8 cellular contexts compared by ENCODE assay signal in the genomic region with DNA sequence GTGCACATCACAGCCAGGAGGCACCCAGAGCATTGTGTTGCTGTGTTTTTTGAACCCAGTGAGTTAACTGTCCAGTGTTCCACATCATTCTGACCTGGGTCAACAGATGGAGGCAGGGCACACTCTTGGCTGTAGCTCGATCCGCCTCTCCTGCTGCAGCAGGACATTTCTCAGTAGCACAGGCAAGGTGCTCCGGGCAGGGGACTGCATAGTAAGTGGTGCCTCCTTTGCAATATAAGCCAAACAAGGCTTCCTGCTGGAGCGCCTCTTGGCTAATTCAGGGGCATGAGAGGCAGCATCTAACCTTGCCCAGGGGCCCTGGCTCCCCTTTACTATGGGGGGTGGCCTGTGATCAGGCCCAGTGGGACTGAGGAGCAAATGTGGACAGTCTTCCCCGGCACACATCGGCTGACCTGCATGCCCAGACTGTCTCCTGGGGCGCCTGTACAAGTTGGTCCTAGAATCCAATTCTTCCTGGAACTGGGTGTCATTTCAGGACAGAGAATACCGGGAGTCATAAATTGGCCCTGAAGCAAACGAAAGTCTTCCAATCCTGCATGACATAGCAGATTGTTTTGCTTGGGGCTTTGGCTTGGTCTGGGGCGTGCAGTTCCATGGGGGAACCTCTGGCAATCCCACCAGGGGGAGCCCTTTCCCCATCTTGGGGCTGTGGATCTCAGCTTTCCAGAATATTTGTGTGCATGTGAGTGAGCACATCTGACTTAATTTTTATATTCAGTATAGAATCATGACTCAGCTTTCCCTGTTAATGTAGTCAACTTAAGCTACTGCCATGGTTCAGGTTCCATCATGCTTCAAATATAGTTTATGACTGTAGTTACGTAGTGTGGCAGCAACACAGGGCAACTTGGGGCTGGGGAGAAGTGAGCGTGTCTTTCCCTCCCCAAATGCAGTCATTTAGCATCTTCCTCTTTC. TPM values are rescaled to one million over a fixed set of nuclear protein-coding genes. Genes with fewer than 3 reads are reported as not detected.
A peak's percentile ranks its signal among the peaks of the same experiment; 100 is the strongest.
DNase-seq lines count a peak whose midpoint lies in the region; ATAC-seq and TF ChIP-seq lines count a peak whose summit lies in the region.

No MANE protein-coding gene starts in this region.

- peak; percentile 57 for DNase-seq in DMS79 treated with DMSO at 0.1 percent for 48 hours (lab: John Stamatoyannopoulos, UW)
- DNase-seq in M059J (ENCODE audit: low read depth) = peak; percentile 94
- peak; percentile 81 for DNase-seq in activated naive CD8-positive, alpha-beta T cell treated with anti-CD3 and anti-CD28 coated beads, Interleukin-2, amount 10 ng/mL, durations not matched to agents 7 days and 5 days
- DNase-seq in head of caudate nucleus = peak; percentile 80 to 97 (median 91)
- DNase-seq in osteocyte (ENCODE audit: extremely low spot score, unreplicated experiment) = peak; percentile 97

- ATAC-seq in activated naive CD8-positive, alpha-beta T cell treated with anti-CD3 and anti-CD28 coated beads, Interleukin-2, amount 10 ng/mL, durations not matched to agents 7 days and 5 days (ENCODE audit: low read depth) = peak; percentile 76
- ATAC-seq in GM18873 (IDR thresholded peaks at IDR 0.05; ENCODE audit: low FRiP score, unreplicated experiment) = no peak

- H3K9me3 ChIP-seq in SU-DHL-6 (ENCODE audit: insufficient read depth, low read length) = no peaks in the 10 kb centered on the region

- H3K27me3 ChIP-seq in SU-DHL-6 (ENCODE audit: low read length) = no peaks in the 10 kb centered on the region

- no peaks in the 10 kb centered on the region for H3K27me3 Mint-ChIP-seq in activated naive CD8-positive, alpha-beta T cell treated with anti-CD3 and anti-CD28 coated beads, Interleukin-2, amount 10 ng/mL, durations not matched to agents 7 days and 5 days
- H3K27me3 Mint-ChIP-seq in osteocyte (ENCODE audit: unreplicated experiment) = no peaks in the 10 kb centered on the region

- H3K4me3 Mint-ChIP-seq in activated naive CD8-positive, alpha-beta T cell treated with anti-CD3 and anti-CD28 coated beads, Interleukin-2, amount 10 ng/mL, durations not matched to agents 7 days and 5 days = peak overlapping the region; percentile 87
- H3K4me3 Mint-ChIP-seq in osteocyte (ENCODE audit: unreplicated experiment) = no peak overlapping the region

- H3K4me3 ChIP-seq in SU-DHL-6 (ENCODE audit: insufficient read depth, low read length, poor library complexity, severe bottlenecking) = no peak overlapping the region

- no peaks in the 10 kb centered on the region for H3F3A ChIP-seq in SU-DHL-6 (ENCODE audit: insufficient read depth)

- H3K27ac ChIP-seq in SU-DHL-6 (ENCODE audit: low read depth, low read length) (no peak overlapping the region), temporal lobe (ENCODE audit: low read depth, low read length) (peak overlapping the region; percentile 70)

- no peaks in the 10 kb centered on the region for H3K9me3 Mint-ChIP-seq in activated naive CD8-positive, alpha-beta T cell treated with anti-CD3 and anti-CD28 coated beads, Interleukin-2, amount 10 ng/mL, durations not matched to agents 7 days and 5 days
- no peaks in the 10 kb centered on the region for H3K9me3 Mint-ChIP-seq in osteocyte (ENCODE audit: unreplicated experiment)

- H3K36me3 Mint-ChIP-seq in activated naive CD8-positive, alpha-beta T cell treated with anti-CD3 and anti-CD28 coated beads, Interleukin-2, amount 10 ng/mL, durations not matched to agents 7 days and 5 days = peaks cover 21% of the 10 kb centered on the region
- no peaks in the 10 kb centered on the region for H3K36me3 Mint-ChIP-seq in osteocyte (ENCODE audit: unreplicated experiment)

- H3K9ac ChIP-seq in SU-DHL-6 (ENCODE audit: low read length) = no peak overlapping the region

- H3K4me2 ChIP-seq in SU-DHL-6 (ENCODE audit: low read depth, low read length, poor library complexity, severe bottlenecking) = no peak overlapping the region

- H3K4me1 Mint-ChIP-seq in activated naive CD8-positive, alpha-beta T cell treated with anti-CD3 and anti-CD28 coated beads, Interleukin-2, amount 10 ng/mL, durations not matched to agents 7 days and 5 days = peaks cover 53% of the 10 kb centered on the region
- peaks cover 48% of the 10 kb centered on the region for H3K4me1 Mint-ChIP-seq in osteocyte (ENCODE audit: unreplicated experiment)

- H3K27ac Mint-ChIP-seq in activated naive CD8-positive, alpha-beta T cell treated with anti-CD3 and anti-CD28 coated beads, Interleukin-2, amount 10 ng/mL, durations not matched to agents 7 days and 5 days = peak overlapping the region; percentile 72
- peak overlapping the region; percentile 91 for H3K27ac Mint-ChIP-seq in osteocyte (ENCODE audit: unreplicated experiment)

- no peaks in the 10 kb centered on the region for H3K79me2 ChIP-seq in SU-DHL-6 (ENCODE audit: insufficient read depth, low read length)

- intact Hi-C loops in head of caudate nucleus (cut with DNase I) = loop anchor here (2.0 to 5.0 kb wide), 3 partner anchors 49 to 254 kb away; no protein-coding TSS in a partner anchor

- POLR2A ChIA-PET in activated naive CD8-positive, alpha-beta T cell treated with anti-CD3 and anti-CD28 coated beads, Interleukin-2, amount 10 ng/mL, durations not matched to agents 7 days and 5 days (lab: Charles Lee) = interaction anchor here (0.6 to 4.3 kb wide), 10 partner anchors 8 to 102 kb away, joined by 3 to 20 read pairs (median 4); partner anchors contain the start of genes DDR1, GTF2H4, IER3 and VARS2

- no peak overlapping the region for H2AFZ ChIP-seq in SU-DHL-6 (ENCODE audit: low read depth, low read length, severe bottlenecking)

- TF ChIP-seq CTCF in SU-DHL-6 (IDR thresholded peaks at IDR 0.05; ENCODE audit: insufficient read depth, low read length, poor library complexity, severe bottlenecking) = peak; percentile 92
- TF ChIP-seq CTCF in osteocyte (IDR thresholded peaks at IDR 0.05) = peak; percentile 97

- no peaks in the 10 kb centered on the region for H3K36me3 ChIP-seq in SU-DHL-6 (ENCODE audit: low read length)

- no peaks in the 10 kb centered on the region for H4K20me1 ChIP-seq in SU-DHL-6 (ENCODE audit: low read depth, low read length)

- no peaks in the 10 kb centered on the region for H3K9me2 ChIP-seq in SU-DHL-6 (replicated peaks; ENCODE audit: insufficient read depth, low read length)

RNA-seq across cellular contexts. Expression of gene DDR1, which starts 56.0 kb away (rescaled TPM):
- total RNA-seq in M059J (2014; rRNA removed; shearing (Covaris generic)) = 33.9 and 73.5 TPM in 2 replicates
- total RNA-seq in activated naive CD8-positive, alpha-beta T cell treated with anti-CD3 and anti-CD28 coated beads, Interleukin-2, amount 10 ng/mL, durations not matched to agents 7 days and 5 days = 10 to 100 TPM; 10.9 to 11.3 TPM
- 130 and 146 TPM in 2 replicates for total RNA-seq in osteocyte
- total RNA-seq in temporal lobe = 147 TPM
